ENCODE assay signal across 1 cellular context in genomic region chr2:62208758-62209114, GRCh38.
TF ChIP-seq lines count a peak whose summit lies in the region.

No MANE protein-coding gene starts in this region.

TF ChIP-seq in K562, 482 proteins besides CTCF, POLR2A, EP300 and RAD21 (continued from another document):
- 0 out of 2 replicates have a peak, but pooled peaks have one; percentile 28 for TF ChIP-seq ZBTB2 (IDR thresholded peaks at IDR 0.05)
- TF ChIP-seq DPF2 (IDR thresholded peaks at IDR 0.05) = 0 out of 2 replicates have a peak, but pooled peaks have one; percentile 39
- TF ChIP-seq TCF3 (CRISPR knock-in tag; IDR thresholded peaks at IDR 0.05) = peak; percentile 6; the same call in 1 of the 2 replicates
- TF ChIP-seq ZBTB40 (IDR thresholded peaks at IDR 0.05) = no peak
- TF ChIP-seq ZBTB40 (CRISPR knock-in tag; IDR thresholded peaks at IDR 0.05) = no peak
- TF ChIP-seq CBFA2T3 (IDR thresholded peaks at IDR 0.05) = peak; percentile 49
- peak; percentile 27; the same call in 1 of the 2 replicates for TF ChIP-seq JUND (IDR thresholded peaks at IDR 0.05; ENCODE audit: borderline replicate concordance, low read depth, low read length)
- no peak for TF ChIP-seq JUND (tag; IDR thresholded peaks at IDR 0.05; ENCODE audit: borderline replicate concordance, low read depth, low read length)
- peak; percentile 55; the same call in 1 of the 2 replicates for TF ChIP-seq MYNN (IDR thresholded peaks at IDR 0.05)
- no peak for TF ChIP-seq MYNN (CRISPR knock-in tag; IDR thresholded peaks at IDR 0.05)
- 0 out of 2 replicates have a peak, but pooled peaks have one; percentile 23 for TF ChIP-seq VEZF1 (CRISPR knock-in tag; IDR thresholded peaks at IDR 0.05)
